Comparison of ENCODE assay signal across 8 cellular contexts in genomic region chr7:151727579-151728285, GRCh38.
DNase-seq lines count a peak whose midpoint lies in the region; ATAC-seq and TF ChIP-seq lines count a peak whose summit lies in the region.

No MANE protein-coding gene starts in this region.

- H3K4me3 Mint-ChIP-seq in activated CD8-positive, alpha-beta T cell treated with anti-CD3 and anti-CD28 coated beads for 36 hours = no peak overlapping the region

- H3K27ac ChIP-seq in Karpas-422 (ENCODE audit: low read length) = peak overlapping the region; percentile 95

- peak overlapping the region; percentile 20 for H3K27ac Mint-ChIP-seq in activated CD8-positive, alpha-beta T cell treated with anti-CD3 and anti-CD28 coated beads for 36 hours

- peaks cover 72% of the 10 kb centered on the region for H3K4me1 ChIP-seq in Karpas-422 (ENCODE audit: low read length)

- peak overlapping the region; percentile 75 for H3K4me2 ChIP-seq in Karpas-422 (ENCODE audit: low read depth, low read length, poor library complexity, severe bottlenecking)

- DNase-seq in activated gamma-delta T cell treated with Interleukin-2 at 50 U/mL for 16 hours (peak; percentile 34), activated gamma-delta T cell (lab: John Stamatoyannopoulos, UW) (no peak), Karpas-422 (peak; percentile 97), fibroblast of villous mesenchyme (ENCODE audit: low read depth) (peak; percentile 92), retinal pigment epithelial cell (ENCODE audit: low read depth) (peak; percentile 88), anterior cingulate cortex (lab: John Stamatoyannopoulos, UW) (no peak)
- peak; percentile 89 for DNase-seq in activated CD8-positive, alpha-beta T cell treated with anti-CD3 and anti-CD28 coated beads for 36 hours

- no peaks in the 10 kb centered on the region for H3K9me3 ChIP-seq in Karpas-422 (ENCODE audit: low read length)

- no peaks in the 10 kb centered on the region for H3K9me2 ChIP-seq in Karpas-422 (replicated peaks; ENCODE audit: insufficient read depth, low read length)

- no peaks in the 10 kb centered on the region for H3K36me3 ChIP-seq in Karpas-422 (ENCODE audit: insufficient read depth, low read length)

- peak; percentile 98 for ATAC-seq in activated CD8-positive, alpha-beta T cell treated with anti-CD3 and anti-CD28 coated beads for 36 hours
- ATAC-seq in HG03354 (IDR thresholded peaks at IDR 0.05; ENCODE audit: poor library complexity, severe bottlenecking, unreplicated experiment) = no peak

- no peaks in the 10 kb centered on the region for H3K27me3 ChIP-seq in Karpas-422 (ENCODE audit: low read length)

- no peak for TF ChIP-seq CTCF in activated CD8-positive, alpha-beta T cell treated with anti-CD3 and anti-CD28 coated beads for 36 hours (IDR thresholded peaks at IDR 0.05)
- TF ChIP-seq CTCF in fibroblast of villous mesenchyme (IDR thresholded peaks at IDR 0.05; ENCODE audit: insufficient read depth, low read depth, low read length) (peak; percentile 12), retinal pigment epithelial cell (conservative IDR thresholded peaks at IDR 0.05; ENCODE audit: low read depth, low read length) (no peak)

- no peaks in the 10 kb centered on the region for H3K9me3 Mint-ChIP-seq in activated CD8-positive, alpha-beta T cell treated with anti-CD3 and anti-CD28 coated beads for 36 hours

- H3K79me2 ChIP-seq in Karpas-422 (ENCODE audit: low read length) = no peaks in the 10 kb centered on the region

- no peaks in the 10 kb centered on the region for H4K20me1 ChIP-seq in Karpas-422 (ENCODE audit: insufficient read depth, low read depth, low read length)

- no peak overlapping the region; the same call in 1 of the 2 replicates for H2AFZ ChIP-seq in Karpas-422 (ENCODE audit: low read length)

- no peaks in the 10 kb centered on the region for H3K36me3 Mint-ChIP-seq in activated CD8-positive, alpha-beta T cell treated with anti-CD3 and anti-CD28 coated beads for 36 hours (ENCODE audit: low read depth)

- H3K4me3 ChIP-seq in Karpas-422 (ENCODE audit: low read length) = peak overlapping the region; percentile 49
- no peak overlapping the region for H3K4me3 ChIP-seq in fibroblast of villous mesenchyme (ENCODE audit: low read depth, low read length)
- no peak overlapping the region for H3K4me3 ChIP-seq in retinal pigment epithelial cell (ENCODE audit: low read length)

- no peaks in the 10 kb centered on the region for H3K27me3 Mint-ChIP-seq in activated CD8-positive, alpha-beta T cell treated with anti-CD3 and anti-CD28 coated beads for 36 hours

- peaks cover 24% of the 10 kb centered on the region for H3K4me1 Mint-ChIP-seq in activated CD8-positive, alpha-beta T cell treated with anti-CD3 and anti-CD28 coated beads for 36 hours (ENCODE audit: low read depth)

- CTCF ChIA-PET in activated CD8-positive, alpha-beta T cell treated with anti-CD3 and anti-CD28 coated beads for 36 hours (lab: Charles Lee) = interaction anchor here (0.6 to 2.8 kb wide), 3 partner anchors 27 to 55 kb away, joined by 3 to 9 read pairs (median 3); no protein-coding TSS in a partner anchor

- H3K9ac ChIP-seq in Karpas-422 (ENCODE audit: low read length) = peak overlapping the region; percentile 74

- POLR2A ChIA-PET in activated CD8-positive, alpha-beta T cell treated with anti-CD3 and anti-CD28 coated beads for 36 hours (lab: Charles Lee) = interaction anchor here (1.2 kb wide), 1 partner anchor 86 kb away, joined by 3 read pairs; no protein-coding TSS in a partner anchor

- intact Hi-C loops in activated CD8-positive, alpha-beta T cell treated with anti-CD3 and anti-CD28 coated beads for 36 hours (cut with micrococcal nuclease) = no loop called here

Comparison
In these comparisons a context has a peak if more than half of its experiments do, and no peak if none do; other contexts are left out.
1. DNase-seq: peak in activated gamma-delta T cell treated with Interleukin-2 at 50 U/mL for 16 hours (single experiment), Karpas-422 (single experiment), activated CD8-positive, alpha-beta T cell treated with anti-CD3 and anti-CD28 coated beads for 36 hours (single experiment), fibroblast of villous mesenchyme (single experiment) and retinal pigment epithelial cell (single experiment); none in activated gamma-delta T cell (single experiment) and anterior cingulate cortex (0 of 58).